Comparison of ENCODE assay signal across 8 cellular contexts in the genomic region with DNA sequence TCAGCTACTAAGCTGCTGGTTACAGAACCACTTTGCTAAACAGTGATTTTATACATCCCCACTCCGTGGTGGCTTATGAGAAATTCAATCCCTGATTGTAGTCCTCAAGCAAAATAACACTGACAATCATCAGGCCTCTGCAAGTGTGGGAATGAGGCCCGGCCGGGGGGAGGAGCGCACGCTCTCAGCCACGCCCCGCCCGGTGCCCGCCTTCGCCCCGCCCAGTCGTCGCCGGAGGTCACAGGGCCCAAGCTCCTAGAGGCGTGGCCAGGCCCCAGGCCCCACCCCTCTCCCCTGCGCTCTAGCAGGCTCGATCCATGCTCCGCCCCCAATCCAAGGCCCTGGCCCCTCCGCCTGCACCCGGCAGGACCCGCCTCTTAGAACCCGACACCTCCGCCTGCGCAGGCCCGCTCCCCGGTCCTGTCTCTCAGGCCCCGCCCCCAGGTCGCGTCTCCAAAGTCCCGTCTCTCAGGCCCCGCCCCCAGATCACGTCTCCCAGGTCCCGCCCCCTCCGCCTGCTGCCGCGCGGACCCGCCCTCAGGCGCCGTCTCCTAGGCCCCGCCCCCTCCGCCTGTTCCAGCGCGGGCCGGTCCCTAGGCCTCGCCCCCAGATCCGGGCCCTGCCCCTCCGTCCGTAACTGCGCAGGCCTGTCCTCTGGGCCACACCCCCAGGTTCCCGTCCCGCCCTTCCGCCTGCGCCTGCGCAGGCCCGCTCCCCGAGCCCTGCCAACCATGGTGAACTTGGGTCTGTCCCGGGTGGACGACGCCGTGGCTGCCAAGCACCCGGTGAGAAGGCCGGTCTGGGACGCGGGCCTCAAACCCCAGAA. TPM values are rescaled to one million over a fixed set of nuclear protein-coding genes. Genes with fewer than 3 reads are reported as not detected.
A peak's percentile ranks its signal among the peaks of the same experiment; 100 is the strongest.
DNase-seq lines count a peak whose midpoint lies in the region; ATAC-seq and TF ChIP-seq lines count a peak whose summit lies in the region.

TSS of gene TMEM141 (plus strand) at position 705 of the 826 bp plus-strand sequence. CDS start at position 732, 27 bp downstream.

- peak within 1 kb of the TSS; percentile 88 to 89 for H3K27ac Mint-ChIP-seq in activated naive CD4-positive, alpha-beta T cell treated with anti-CD3 and anti-CD28 coated beads, Interleukin-2, amount 50 U/mL, for 72 hours

- no peaks in the 10 kb centered on the region; the same call in 1 of the 2 replicates for H3K36me3 ChIP-seq in GM06990 (ENCODE audit: control insufficient read depth, insufficient read depth, low read length)
- no peaks in the 10 kb centered on the region for H3K36me3 ChIP-seq in testis (ENCODE audit: low read depth, missing control alignments)

- intact Hi-C loops in testis (cut with DNase I; ENCODE audit: low total_unique reads), result no loop called here

- H3K4me3 ChIP-seq in GM06990 (replicated peaks; ENCODE audit: low read depth, low read length) (peak within 1 kb of the TSS; percentile 73), testis (peak within 1 kb of the TSS; percentile 71 to 79)

- no peaks in the 10 kb centered on the region for H3K9me3 ChIP-seq in testis

- peaks cover 58% of the 10 kb centered on the region for H3K4me1 ChIP-seq in testis

- H3K36me3 Mint-ChIP-seq in activated naive CD4-positive, alpha-beta T cell treated with anti-CD3 and anti-CD28 coated beads, Interleukin-2, amount 50 U/mL, for 72 hours, result no peaks in the 10 kb centered on the region

- 0 to 2% methylated on average over 23 to 57 of the region's 65 CpGs for WGBS in testis, 2 donors

- H3K9me3 Mint-ChIP-seq in activated naive CD4-positive, alpha-beta T cell treated with anti-CD3 and anti-CD28 coated beads, Interleukin-2, amount 50 U/mL, for 72 hours, result no peaks in the 10 kb centered on the region

- ATAC-seq in HG02610 (IDR thresholded peaks at IDR 0.05; ENCODE audit: unreplicated experiment) (peak; percentile 88), omental fat pad (ENCODE audit: low FRiP score) (peak; percentile 98)
- peak; percentile 90 to 91 for ATAC-seq in activated naive CD4-positive, alpha-beta T cell treated with anti-CD3 and anti-CD28 coated beads, Interleukin-2, amount 50 U/mL, for 72 hours

- TF ChIP-seq CTCF in GM06990 (IDR thresholded peaks at IDR 0.05; ENCODE audit: insufficient read depth, low read length, poor library complexity, severe bottlenecking) (no peak), omental fat pad (IDR thresholded peaks at IDR 0.05) (no peak), testis (IDR thresholded peaks at IDR 0.05) (no peak)

- TF ChIP-seq POLR2A in testis (IDR thresholded peaks at IDR 0.05), result no peak

- H3K27ac ChIP-seq in testis, result peak within 1 kb of the TSS; percentile 91 to 93

- DNase-seq in GM06990 (ENCODE audit: extremely low read depth, insufficient read length) (peak; percentile 99), NCI-H1092 treated with DMSO at 0.1 percent for 48 hours (lab: John Stamatoyannopoulos, UW) (peak; percentile 99), SKM-1 (lab: John Stamatoyannopoulos, UW; ENCODE audit: unreplicated experiment) (peak; percentile 98), glomerular endothelial cell (ENCODE audit: extremely low read depth, low read depth, low spot score) (peak; percentile 83), omental fat pad (ENCODE audit: low spot score) (peak; percentile 99), testis (peak; percentile 100)
- peak; percentile 100 for DNase-seq in activated naive CD4-positive, alpha-beta T cell treated with anti-CD3 and anti-CD28 coated beads, Interleukin-2, amount 50 U/mL, for 72 hours (ENCODE audit: low spot score in 2 of 2)

- H3K27me3 ChIP-seq in GM06990 (replicated peaks; ENCODE audit: control insufficient read depth, insufficient read depth, low read length), result no peaks in the 10 kb centered on the region; the same call in 1 of the 2 replicates
- H3K27me3 ChIP-seq in testis, result no peaks in the 10 kb centered on the region

RNA-seq across cellular contexts. Expression of gene TMEM141, which starts in this region (rescaled TPM):
- total RNA-seq in activated naive CD4-positive, alpha-beta T cell treated with anti-CD3 and anti-CD28 coated beads, Interleukin-2, amount 50 U/mL, for 72 hours, result 10 to 100 TPM; 31.1 to 46.8 TPM
- total RNA-seq in glomerular endothelial cell, result 69.7 and 113 TPM in 2 replicates
- total RNA-seq in omental fat pad, result 10 to 100 TPM; 43.1 to 88.1 (median 70.9) TPM
- total RNA-seq in testis, result 100 to 1,000 TPM; 108 to 127 TPM
- polyA plus RNA-seq in testis (ENCODE audit: insufficient read depth, low read depth, low replicate concordance), result 80.4 TPM

Comparison
In these comparisons a context has a peak if more than half of its experiments do, and no peak if none do; other contexts are left out.
1. Peak in every context shown above with its lines: DNase-seq, ATAC-seq, H3K4me3 ChIP-seq and H3K27ac ChIP-seq.